ENCODE assay signal across 17 cellular contexts in genomic region chr2:955829-956731, GRCh38. TPM values are rescaled to one million over a fixed set of nuclear protein-coding genes. Genes with fewer than 3 reads are reported as not detected.
A peak's percentile ranks its signal among the peaks of the same experiment; 100 is the strongest.
DNase-seq lines count a peak whose midpoint lies in the region; ATAC-seq, FAIRE-seq and TF ChIP-seq lines count a peak whose summit lies in the region.
"Had no signal": no experiment of that assay in that cellular context is flagged by ENCODE, and none has a peak within 500 bp of the region (broad histone marks: within the 10 kb centered on the region; RNA-seq: fewer than 3 reads in every experiment).

No MANE protein-coding gene starts in this region.

- H4K91ac ChIP-seq in H1 (replicated peaks; ENCODE audit: insufficient read length, low read length): no peak overlapping the region

- H2BK120ac ChIP-seq in H1 (replicated peaks; ENCODE audit: low read depth, low read length): no peak overlapping the region

- POLR2A ChIA-PET in H1 (lab: Charles Lee; ENCODE audit: partially characterized antibody): no interaction called here

- peaks cover 0 to 4% (median 0%) of the 10 kb centered on the region in 4 experiments; a peak in 2 of 7 replicates for H3K27me3 ChIP-seq in H1 (replicated peaks in 1 of 4; ENCODE audit: control insufficient read depth in 3 of 4, extremely low read depth in 1 of 4, insufficient read depth in 3 of 4, low read length in 3 of 4)
- H3K27me3 ChIP-seq in iPS-15b (ENCODE audit: control insufficient read depth, insufficient read depth, low read length): peaks cover 15% of the 10 kb centered on the region
- peaks cover 30% of the 10 kb centered on the region for H3K27me3 ChIP-seq in upper lobe of right lung
- H3K27me3 ChIP-seq in BE2C: peaks cover 19% of the 10 kb centered on the region

- no peak for DNase-seq in natural killer cell treated with Interleukin-12 subunit alpha and Interleukin-12 subunit beta and Interleukin-15 and Interleukin-18, amount 100 ng/mL, for 72 hours (ENCODE audit: low spot score)
- DNase-seq in natural killer cell: no peak
- DNase-seq in H1 (ENCODE audit: low read depth in 1 of 2, low spot score in 2 of 2): no peak
- no peak for DNase-seq in upper lobe of right lung
- no peak for DNase-seq in activated naive CD4-positive, alpha-beta T cell treated with anti-CD3 and anti-CD28 coated beads, Interleukin-2, amount 10 ng/mL, durations not matched to agents 7 days and 5 days
- DNase-seq in BE2C: no peak
- no peak for DNase-seq in T-helper 2 cell
- DNase-seq: Caco-2; CD8-positive, alpha-beta memory T cell had no signal

- no peak overlapping the region for H2AFZ ChIP-seq in H1 (ENCODE audit: low read length)

- H3K4me1 ChIP-seq in H1 (replicated peaks in 1 of 4; ENCODE audit: control insufficient read depth in 3 of 4, insufficient read depth in 4 of 4, low read length in 3 of 4) (peaks cover 4 to 30% (median 18%) of the 10 kb centered on the region in 4 experiments), iPS-15b (ENCODE audit: control insufficient read depth, insufficient read depth, low read length) (peaks cover 9% of the 10 kb centered on the region), upper lobe of right lung (peaks cover 4% of the 10 kb centered on the region), BE2C (no peaks in the 10 kb centered on the region)

- H4K8ac ChIP-seq in H1 (ENCODE audit: extremely low read depth, insufficient read depth, low read length): no peak overlapping the region; the same call in 1 of the 2 replicates

- TF ChIP-seq EP300 in H1 (IDR thresholded peaks at IDR 0.05; ENCODE audit: borderline replicate concordance in 1 of 2, low read depth in 2 of 2, low read length in 2 of 2): no peak

- no peak for TF ChIP-seq POLR2A in H1 (IDR thresholded peaks at IDR 0.05; ENCODE audit: control extremely low read depth in 1 of 2, low read depth in 2 of 2, low read length in 2 of 2)

- no peak overlapping the region for H3K14ac ChIP-seq in H1 (ENCODE audit: insufficient read length)

- H3K79me2 ChIP-seq in H1 (ENCODE audit: control insufficient read depth in 1 of 2, insufficient read depth in 2 of 2, low read length in 2 of 2): peaks cover 18 to 97% of the 10 kb centered on the region in 2 experiments

- no peak overlapping the region for H3K27ac Mint-ChIP-seq in natural killer cell treated with Interleukin-12 subunit alpha and Interleukin-12 subunit beta and Interleukin-15 and Interleukin-18, amount 100 ng/mL, for 72 hours
- H3K27ac Mint-ChIP-seq in natural killer cell: no peak overlapping the region
- no peak overlapping the region for H3K27ac Mint-ChIP-seq in activated naive CD4-positive, alpha-beta T cell treated with anti-CD3 and anti-CD28 coated beads, Interleukin-2, amount 10 ng/mL, durations not matched to agents 7 days and 5 days
- H3K27ac Mint-ChIP-seq: CD8-positive, alpha-beta memory T cell had no signal

- ATAC-seq in natural killer cell treated with Interleukin-12 subunit alpha and Interleukin-12 subunit beta and Interleukin-15 and Interleukin-18, amount 100 ng/mL, for 72 hours: peak; percentile 34 to 48
- ATAC-seq in natural killer cell: no peak
- ATAC-seq in upper lobe of right lung: peak; percentile 39
- ATAC-seq: GM12878, HepG2 had no signal

- H4K5ac ChIP-seq in H1 (ENCODE audit: insufficient read length, low read depth, low read length): no peak overlapping the region

- no peak overlapping the region for H3K4ac ChIP-seq in H1 (replicated peaks; ENCODE audit: insufficient read length, low read depth, low read length)

- peak overlapping the region; percentile 48 to 51 for H3K4me2 ChIP-seq in H1 (ENCODE audit: insufficient read depth in 1 of 2, low read depth in 2 of 2, low read length in 2 of 2)
- H3K4me2 ChIP-seq: BLaER1 had no signal

- intact Hi-C loops in natural killer cell (cut with micrococcal nuclease): no loop called here
- intact Hi-C loops in upper lobe of right lung (cut with DNase I): no loop called here

- peaks cover 12 to 22% of the 10 kb centered on the region in 2 experiments for H4K20me1 ChIP-seq in H1 (replicated peaks in 1 of 2; ENCODE audit: control insufficient read depth in 1 of 2, insufficient read depth in 2 of 2, low read length in 2 of 2)

- H3K36me3 ChIP-seq in H1 (ENCODE audit: control insufficient read depth in 2 of 4, insufficient read depth in 4 of 4, low read length in 3 of 4): no peaks in the 10 kb centered on the region
- no peaks in the 10 kb centered on the region for H3K36me3 ChIP-seq in iPS-15b (ENCODE audit: control insufficient read depth, insufficient read depth, low read length)
- no peaks in the 10 kb centered on the region for H3K36me3 ChIP-seq in upper lobe of right lung
- no peaks in the 10 kb centered on the region for H3K36me3 ChIP-seq in BE2C
- H3K36me3 ChIP-seq: BLaER1 had no signal

- H3K18ac ChIP-seq in H1 (ENCODE audit: extremely low read depth, low read length): peak overlapping the region; percentile 38

- no peak overlapping the region for H2AK5ac ChIP-seq in H1 (ENCODE audit: low read depth, low read length)

- H2BK12ac ChIP-seq in H1 (ENCODE audit: low read depth, low read length): no peak overlapping the region

- no peak overlapping the region for H3K27ac ChIP-seq in H1 (ENCODE audit: low read depth, low read length)
- no peak overlapping the region for H3K27ac ChIP-seq in upper lobe of right lung
- H3K27ac ChIP-seq: 22Rv1, BLaER1 had no signal

- CTCF ChIA-PET in H1 (lab: Charles Lee; ENCODE audit: partially characterized antibody): interaction anchor here (1.3 to 1.8 kb wide), 5 partner anchors 27 to 246 kb away, joined by 3 to 6 read pairs (median 3); no protein-coding TSS in a partner anchor
- CTCF ChIA-PET in activated naive CD4-positive, alpha-beta T cell treated with anti-CD3 and anti-CD28 coated beads, Interleukin-2, amount 10 ng/mL, durations not matched to agents 7 days and 5 days (lab: Charles Lee): interaction anchor here (1.7 kb wide), 1 partner anchor 18 kb away, joined by 5 read pairs; no protein-coding TSS in a partner anchor

- no peaks in the 10 kb centered on the region for H3K9me3 ChIP-seq in H1 (ENCODE audit: insufficient read depth in 2 of 2, low read depth in 1 of 2, low read length in 1 of 2)
- no peaks in the 10 kb centered on the region for H3K9me3 ChIP-seq in iPS-15b (ENCODE audit: control insufficient read depth, insufficient read depth, low read length)
- no peaks in the 10 kb centered on the region for H3K9me3 ChIP-seq in upper lobe of right lung
- no peaks in the 10 kb centered on the region for H3K9me3 ChIP-seq in BE2C
- H3K9me3 ChIP-seq: BLaER1, Caco-2 had no signal

- H3K4me3 ChIP-seq in H1 (ENCODE audit: extremely low read depth in 1 of 4, insufficient read depth in 2 of 4, low read depth in 3 of 4, low read length in 4 of 4) (peak overlapping the region in 1 of 4 experiments; percentile 2; a peak in 1 of 8 replicates), iPS-15b (ENCODE audit: low read depth, low read length) (peak overlapping the region; percentile 48), upper lobe of right lung (no peak overlapping the region), BE2C (ENCODE audit: low read depth, low read length) (no peak overlapping the region)
- H3K4me3 ChIP-seq: BLaER1, GM12878 had no signal

- H2BK5ac ChIP-seq in H1 (ENCODE audit: low read depth, low read length): no peak overlapping the region

- H3K4me1 Mint-ChIP-seq in natural killer cell treated with Interleukin-12 subunit alpha and Interleukin-12 subunit beta and Interleukin-15 and Interleukin-18, amount 100 ng/mL, for 72 hours (ENCODE audit: low read depth in 2 of 2): peaks cover 3 to 5% of the 10 kb centered on the region in 2 donors
- peaks cover 5 to 7% of the 10 kb centered on the region in 2 donors for H3K4me1 Mint-ChIP-seq in natural killer cell
- peaks cover 4% of the 10 kb centered on the region for H3K4me1 Mint-ChIP-seq in activated naive CD4-positive, alpha-beta T cell treated with anti-CD3 and anti-CD28 coated beads, Interleukin-2, amount 10 ng/mL, durations not matched to agents 7 days and 5 days

- FAIRE-seq in H1 (lab: Jason Lieb, UNC): no peak
- FAIRE-seq: GM12878, GM18507, HepG2 had no signal

- H3K9me3 Mint-ChIP-seq in natural killer cell treated with Interleukin-12 subunit alpha and Interleukin-12 subunit beta and Interleukin-15 and Interleukin-18, amount 100 ng/mL, for 72 hours: no peaks in the 10 kb centered on the region
- H3K9me3 Mint-ChIP-seq in natural killer cell: no peaks in the 10 kb centered on the region
- H3K9me3 Mint-ChIP-seq in activated naive CD4-positive, alpha-beta T cell treated with anti-CD3 and anti-CD28 coated beads, Interleukin-2, amount 10 ng/mL, durations not matched to agents 7 days and 5 days: no peaks in the 10 kb centered on the region

- no peak for TF ChIP-seq RAD21 in H1 (IDR thresholded peaks at IDR 0.05 in 1 of 2, conservative IDR thresholded peaks at IDR 0.05 in 1 of 2; ENCODE audit: low read depth in 2 of 2, low read length in 2 of 2)

- peaks cover 12% of the 10 kb centered on the region for H3K79me1 ChIP-seq in H1 (ENCODE audit: low read depth, low read length)

- TF ChIP-seq CTCF in natural killer cell (IDR thresholded peaks at IDR 0.05) (no peak), H1 (IDR thresholded peaks at IDR 0.05; ENCODE audit: control extremely low read depth in 1 of 3, insufficient read depth in 1 of 3, low read depth in 1 of 3, low read length in 3 of 3) (no peak), upper lobe of right lung (IDR thresholded peaks at IDR 0.05) (no peak), BE2C (IDR thresholded peaks at IDR 0.05; ENCODE audit: low read depth, low read length) (no peak)

- no peak overlapping the region for H3K9ac ChIP-seq in H1 (replicated peaks in 1 of 4; ENCODE audit: extremely low read depth in 1 of 4, low read depth in 3 of 4, low read length in 3 of 4)
- H3K9ac ChIP-seq in iPS-15b (ENCODE audit: low read depth, low read length): no peak overlapping the region
- H3K9ac ChIP-seq: BLaER1 had no signal

- no peak overlapping the region for H3K23ac ChIP-seq in H1 (ENCODE audit: insufficient read length)

- WGBS in H1 (ENCODE audit: extremely low coverage in 1 of 2, insufficient coverage in 1 of 2, insufficient read length in 1 of 2, insufficient replicate concordance in 2 of 2, low coverage in 1 of 2, low lambda C conversion rate in 2 of 2, missing lambda C conversion rate in 1 of 2), 2 experiments: 64% methylated on average over 21 of the region's 33 CpGs; no CpG with 5 or more reads in 1 of the 2 experiments

- no peak overlapping the region for H2BK20ac ChIP-seq in H1 (ENCODE audit: low read length)

- H3K36me3 Mint-ChIP-seq in natural killer cell treated with Interleukin-12 subunit alpha and Interleukin-12 subunit beta and Interleukin-15 and Interleukin-18, amount 100 ng/mL, for 72 hours: no peaks in the 10 kb centered on the region
- H3K36me3 Mint-ChIP-seq in natural killer cell: peaks cover 6% of the 10 kb centered on the region
- H3K36me3 Mint-ChIP-seq in activated naive CD4-positive, alpha-beta T cell treated with anti-CD3 and anti-CD28 coated beads, Interleukin-2, amount 10 ng/mL, durations not matched to agents 7 days and 5 days: no peaks in the 10 kb centered on the region
- H3K36me3 Mint-ChIP-seq: CD8-positive, alpha-beta memory T cell had no signal

- no peak overlapping the region for H2BK15ac ChIP-seq in H1 (ENCODE audit: low read length)

- H3K56ac ChIP-seq in H1 (replicated peaks; ENCODE audit: insufficient read length, low read depth, low read length): no peak overlapping the region

- peaks cover 38 to 52% of the 10 kb centered on the region in 2 donors for H3K27me3 Mint-ChIP-seq in natural killer cell treated with Interleukin-12 subunit alpha and Interleukin-12 subunit beta and Interleukin-15 and Interleukin-18, amount 100 ng/mL, for 72 hours
- peaks cover 40 to 62% of the 10 kb centered on the region in 2 donors for H3K27me3 Mint-ChIP-seq in natural killer cell (ENCODE audit: low read depth in 2 of 2)
- peaks cover 40% of the 10 kb centered on the region for H3K27me3 Mint-ChIP-seq in activated naive CD4-positive, alpha-beta T cell treated with anti-CD3 and anti-CD28 coated beads, Interleukin-2, amount 10 ng/mL, durations not matched to agents 7 days and 5 days

- peaks cover 2% of the 10 kb centered on the region; the same call in 1 of the 2 replicates for H3K23me2 ChIP-seq in H1 (ENCODE audit: low read depth, low read length)

- no peak overlapping the region for H3K4me3 Mint-ChIP-seq in natural killer cell treated with Interleukin-12 subunit alpha and Interleukin-12 subunit beta and Interleukin-15 and Interleukin-18, amount 100 ng/mL, for 72 hours
- no peak overlapping the region for H3K4me3 Mint-ChIP-seq in natural killer cell
- no peak overlapping the region for H3K4me3 Mint-ChIP-seq in activated naive CD4-positive, alpha-beta T cell treated with anti-CD3 and anti-CD28 coated beads, Interleukin-2, amount 10 ng/mL, durations not matched to agents 7 days and 5 days
- H3K4me3 Mint-ChIP-seq: CD8-positive, alpha-beta memory T cell had no signal

RNA-seq across cellular contexts. Expression of gene SNTG2, which starts 5.4 kb away (rescaled TPM):
- under 1 TPM in 1 of 2 donors, not detected in 1; 0.31 TPM for total RNA-seq in natural killer cell treated with Interleukin-12 subunit alpha and Interleukin-12 subunit beta and Interleukin-15 and Interleukin-18, amount 100 ng/mL, for 72 hours
- total RNA-seq in natural killer cell: not detected
- total RNA-seq in H1 (2021; fragmentation: NEBNext Ultra II Directional; extraction: Animal tissue kit (Norgen Biotek cat#: 25700)): 14.3 and 18.1 TPM in 2 replicates
- 6.6 TPM in 2 replicates for polyA plus RNA-seq in H1 (2011; rRNA removed)
- 8.8 TPM for polyA plus RNA-seq in H1 (2011; cell fraction: cytosol; rRNA removed)
- 24.3 TPM for polyA plus RNA-seq in H1 (2011; cell fraction: nucleus; rRNA removed)
- 7.4 to 10.4 TPM (median 9.0 TPM) in 4 replicates for polyA plus RNA-seq in H1 (2012, experiment 1 of 2)
- polyA plus RNA-seq in H1 (2012, experiment 2 of 2): 4.1 TPM
- polyA plus RNA-seq in H1 (2013, experiment 1 of 2): 4.3 TPM
- polyA plus RNA-seq in H1 (2013, experiment 2 of 2): 5.0 TPM
- 21.3 and 26.6 TPM in 2 replicates for polyA minus RNA-seq in H1 (2011; rRNA and poly(A)+ RNA removed)
- 17.2 TPM for polyA minus RNA-seq in H1 (2011; cell fraction: cytosol; rRNA and poly(A)+ RNA removed)
- 62.8 TPM for polyA minus RNA-seq in H1 (2011; cell fraction: nucleus; rRNA and poly(A)+ RNA removed)
- total RNA-seq in upper lobe of right lung: 3.6 TPM
- not detected for polyA plus RNA-seq in BE2C (2012; ENCODE audit: insufficient read depth, insufficient read length, low read depth)
- total RNA-seq: Caco-2, GM12878, H4, HepG2, HT1080 had no signal
- polyA plus RNA-seq: GM12878, HepG2 had no signal

Comparison
In these comparisons a context has a peak if more than half of its experiments do, and no peak if none do; other contexts are left out.
1. ATAC-seq: peak in natural killer cell treated with Interleukin-12 subunit alpha and Interleukin-12 subunit beta and Interleukin-15 and Interleukin-18, amount 100 ng/mL, for 72 hours (2 of 2) and upper lobe of right lung (single experiment); none in natural killer cell (0 of 3).